Comparison of ENCODE assay signal across 8 cellular contexts in the genomic region with DNA sequence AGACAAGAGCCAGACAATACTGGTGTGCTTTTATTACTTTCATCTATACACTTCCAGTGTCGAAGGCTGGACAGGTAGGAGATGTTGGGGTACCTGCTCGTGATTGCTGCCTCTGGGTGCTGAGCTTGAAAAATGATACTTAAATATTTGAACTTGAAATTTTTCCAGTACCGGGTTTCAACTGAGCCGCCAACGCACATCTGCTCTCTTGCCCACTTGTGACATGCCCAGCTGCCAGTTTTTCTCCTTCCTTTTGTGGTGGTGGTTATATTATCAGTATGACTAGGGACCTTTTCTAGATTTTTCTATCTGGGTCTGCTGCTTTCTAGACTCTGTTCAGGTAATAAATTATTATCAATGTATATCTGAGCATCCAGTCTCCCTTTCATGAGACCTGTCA. TPM values are rescaled to one million over a fixed set of nuclear protein-coding genes. Genes with fewer than 3 reads are reported as not detected.
DNase-seq lines count a peak whose midpoint lies in the region; ATAC-seq and TF ChIP-seq lines count a peak whose summit lies in the region.

No MANE protein-coding gene starts in this region.

- H3K27ac ChIP-seq in effector memory CD4-positive, alpha-beta T cell (ENCODE audit: insufficient read depth, low read length, poor library complexity, severe bottlenecking): peak overlapping the region; percentile 41
- no peak overlapping the region for H3K27ac ChIP-seq in WERI-Rb-1

- ATAC-seq in GM21576 (IDR thresholded peaks at IDR 0.05; ENCODE audit: unreplicated experiment): no peak

- DNase-seq in EL (peak; percentile 2), NCI-H524 treated with DMSO at 0.1 percent for 48 hours (lab: John Stamatoyannopoulos, UW) (peak; percentile 25), HuH-7.5 (ENCODE audit: low spot score) (no peak), WERI-Rb-1 (no peak), SHP77 (lab: John Stamatoyannopoulos, UW) (no peak)
- no peak for DNase-seq in effector memory CD4-positive, alpha-beta T cell

- peak overlapping the region; percentile 85 for H3K4me3 ChIP-seq in effector memory CD4-positive, alpha-beta T cell (ENCODE audit: insufficient read depth, low read depth, low read length, poor library complexity, severe bottlenecking)
- H3K4me3 ChIP-seq in skeletal muscle satellite cell (ENCODE audit: low read length) (peak overlapping the region; percentile 83), WERI-Rb-1 (ENCODE audit: low read depth, low read length) (no peak overlapping the region)

- H3K4me2 ChIP-seq in skeletal muscle satellite cell (ENCODE audit: low read length): peak overlapping the region; percentile 81

- no peaks in the 10 kb centered on the region for H3K27me3 ChIP-seq in effector memory CD4-positive, alpha-beta T cell (replicated peaks; ENCODE audit: control insufficient read depth, insufficient read depth, low read length, poor library complexity, severe bottlenecking)
- no peaks in the 10 kb centered on the region for H3K27me3 ChIP-seq in skeletal muscle satellite cell (ENCODE audit: control insufficient read depth, insufficient read depth, low read length)
- peaks cover 8% of the 10 kb centered on the region for H3K27me3 ChIP-seq in WERI-Rb-1 (ENCODE audit: insufficient read depth, low read depth, severe bottlenecking)

- H3K36me3 ChIP-seq in effector memory CD4-positive, alpha-beta T cell (ENCODE audit: control insufficient read depth, insufficient read depth, low read length): no peaks in the 10 kb centered on the region
- H3K36me3 ChIP-seq in skeletal muscle satellite cell (ENCODE audit: insufficient read depth, low read length) (no peaks in the 10 kb centered on the region), WERI-Rb-1 (peaks cover 9% of the 10 kb centered on the region)

- peak overlapping the region; percentile 89 for H3K9ac ChIP-seq in skeletal muscle satellite cell (ENCODE audit: low read depth, low read length)

- peaks cover 10% of the 10 kb centered on the region for H3K4me1 ChIP-seq in effector memory CD4-positive, alpha-beta T cell (ENCODE audit: control insufficient read depth, insufficient read depth, low read length, poor library complexity, severe bottlenecking)
- peaks cover 8% of the 10 kb centered on the region for H3K4me1 ChIP-seq in skeletal muscle satellite cell (ENCODE audit: control insufficient read depth, insufficient read depth, low read length)

- H3K9me3 ChIP-seq in effector memory CD4-positive, alpha-beta T cell (ENCODE audit: control insufficient read depth, low read length): no peaks in the 10 kb centered on the region
- H3K9me3 ChIP-seq in skeletal muscle satellite cell (replicated peaks; ENCODE audit: low read length) (no peaks in the 10 kb centered on the region), WERI-Rb-1 (ENCODE audit: severe bottlenecking) (no peaks in the 10 kb centered on the region)

- no peak for TF ChIP-seq CTCF in WERI-Rb-1 (IDR thresholded peaks at IDR 0.05; ENCODE audit: low read depth, low read length)

RNA-seq across cellular contexts. Expression of a gene that starts 3.4 kb away (rescaled TPM):
- 92.2 and 94.6 TPM in 2 replicates for total RNA-seq in skeletal muscle satellite cell (2012; rRNA removed)

RNA-seq across cellular contexts. Expression of a gene that starts 42.0 kb away (rescaled TPM):
- total RNA-seq in skeletal muscle satellite cell (2012; rRNA removed): 2.0 TPM in 2 replicates

Comparison
In these comparisons a context has a peak if more than half of its experiments do, and no peak if none do; other contexts are left out.
1. DNase-seq: peak in EL (single experiment) and NCI-H524 treated with DMSO at 0.1 percent for 48 hours (single experiment); none in effector memory CD4-positive, alpha-beta T cell (0 of 3), HuH-7.5 (single experiment), WERI-Rb-1 (single experiment) and SHP77 (0 of 2).